ENCODE assay signal across 8 cellular contexts in the genomic region with DNA sequence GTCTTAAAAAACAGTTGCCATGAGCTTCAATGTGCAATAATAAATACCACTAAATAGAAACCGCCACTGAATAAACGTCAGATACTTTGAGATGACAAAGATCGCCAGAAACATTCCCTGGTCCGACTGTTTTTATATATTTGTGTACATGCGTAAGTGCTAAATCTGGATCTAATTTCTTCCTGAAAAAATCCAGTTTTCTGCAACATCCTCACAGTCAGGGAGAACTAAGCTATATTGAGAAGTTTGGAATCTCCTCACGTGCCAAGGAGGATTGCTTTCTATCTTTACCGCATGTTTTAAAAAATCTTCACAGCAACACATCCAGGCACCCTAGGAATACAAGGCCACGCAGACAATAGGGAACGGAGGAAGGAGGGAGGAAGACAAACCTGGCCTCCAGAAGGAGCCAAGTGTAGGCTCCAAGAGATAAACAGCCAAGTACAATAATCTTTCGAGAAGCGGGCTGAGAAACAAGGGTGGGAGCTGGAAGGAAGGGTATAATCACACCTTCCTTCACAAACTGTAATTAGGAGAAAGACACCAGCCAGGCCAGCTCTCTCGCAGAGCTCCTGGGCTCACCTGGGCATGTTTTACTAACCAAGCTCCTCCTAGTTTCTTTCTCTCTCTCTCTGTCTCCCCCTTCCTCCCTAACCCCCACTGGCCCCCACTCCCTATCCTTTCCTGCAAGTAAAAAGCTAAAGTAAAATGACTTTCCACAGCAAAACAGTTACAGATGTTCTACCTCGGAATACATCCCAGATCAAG. TPM values are rescaled to one million over a fixed set of nuclear protein-coding genes. Genes with fewer than 3 reads are reported as not detected.
DNase-seq lines count a peak whose midpoint lies in the region; ATAC-seq, FAIRE-seq and TF ChIP-seq lines count a peak whose summit lies in the region.

No MANE protein-coding gene starts in this region.

- H2AFZ ChIP-seq in H1 (ENCODE audit: low read length) (no peak overlapping the region), neural progenitor cell (replicated peaks) (no peak overlapping the region)

- H3K27me3 ChIP-seq in H1 (replicated peaks in 1 of 4; ENCODE audit: control insufficient read depth in 3 of 4, extremely low read depth in 1 of 4, insufficient read depth in 3 of 4, low read length in 3 of 4) = no peaks in the 10 kb centered on the region
- no peaks in the 10 kb centered on the region for H3K27me3 ChIP-seq in neural progenitor cell

- H3K27me3 Mint-ChIP-seq in neural progenitor cell (ENCODE audit: insufficient read depth, low read depth) = peaks cover 2% of the 10 kb centered on the region

- ATAC-seq in HG03025 (IDR thresholded peaks at IDR 0.05; ENCODE audit: low FRiP score, unreplicated experiment) (no peak), HG03175 (IDR thresholded peaks at IDR 0.05; ENCODE audit: unreplicated experiment) (no peak)

- no peaks in the 10 kb centered on the region for H3K9me3 Mint-ChIP-seq in neural progenitor cell

- H4K8ac ChIP-seq in H1 (ENCODE audit: extremely low read depth, insufficient read depth, low read length) = no peak overlapping the region

- H3K9ac ChIP-seq in H1 (replicated peaks in 1 of 4; ENCODE audit: extremely low read depth in 1 of 4, low read depth in 3 of 4, low read length in 3 of 4) (no peak overlapping the region), neural progenitor cell (no peak overlapping the region)

- no peak overlapping the region for H4K91ac ChIP-seq in H1 (replicated peaks; ENCODE audit: insufficient read length, low read length)

- peaks cover 21% of the 10 kb centered on the region for H3K36me3 Mint-ChIP-seq in neural progenitor cell

- peaks cover 0 to 7% of the 10 kb centered on the region in 2 experiments for H4K20me1 ChIP-seq in H1 (replicated peaks in 1 of 2; ENCODE audit: control insufficient read depth in 1 of 2, insufficient read depth in 2 of 2, low read length in 2 of 2)
- peaks cover 84% of the 10 kb centered on the region for H4K20me1 ChIP-seq in neural progenitor cell (ENCODE audit: low read depth)

- WGBS in H1 (ENCODE audit: extremely low coverage in 1 of 2, insufficient coverage in 1 of 2, insufficient read length in 1 of 2, insufficient replicate concordance in 2 of 2, low coverage in 1 of 2, low lambda C conversion rate in 2 of 2, missing lambda C conversion rate in 1 of 2), 2 experiments = 74% methylated on average over 13 of the region's 13 CpGs; no CpG with 5 or more reads in 1 of the 2 experiments

- TF ChIP-seq RAD21 in H1 (IDR thresholded peaks at IDR 0.05 in 1 of 2, conservative IDR thresholded peaks at IDR 0.05 in 1 of 2; ENCODE audit: low read depth in 2 of 2, low read length in 2 of 2) = no peak

- peak overlapping the region; percentile 12 to 16; a peak in 2 of 4 replicates for H3K4me2 ChIP-seq in H1 (ENCODE audit: insufficient read depth in 1 of 2, low read depth in 2 of 2, low read length in 2 of 2)
- peak overlapping the region; percentile 52 for H3K4me2 ChIP-seq in neural progenitor cell

- no peak for TF ChIP-seq EP300 in H1 (IDR thresholded peaks at IDR 0.05; ENCODE audit: borderline replicate concordance in 1 of 2, low read depth in 2 of 2, low read length in 2 of 2)

- peaks cover 27 to 98% of the 10 kb centered on the region in 2 experiments for H3K79me2 ChIP-seq in H1 (ENCODE audit: control insufficient read depth in 1 of 2, insufficient read depth in 2 of 2, low read length in 2 of 2)
- peaks cover 100% of the 10 kb centered on the region for H3K79me2 ChIP-seq in neural progenitor cell (ENCODE audit: low read depth)

- TF ChIP-seq CTCF in H1 (IDR thresholded peaks at IDR 0.05; ENCODE audit: control extremely low read depth in 1 of 3, insufficient read depth in 1 of 3, low read depth in 1 of 3, low read length in 3 of 3) (no peak), neural progenitor cell (IDR thresholded peaks at IDR 0.05) (no peak)

- H2BK12ac ChIP-seq in H1 (ENCODE audit: low read depth, low read length) = no peak overlapping the region

- no peak overlapping the region for H2BK20ac ChIP-seq in H1 (ENCODE audit: low read length)

- peaks cover 77% of the 10 kb centered on the region for H3K4me1 Mint-ChIP-seq in neural progenitor cell

- peaks cover 1 to 16% (median 12%) of the 10 kb centered on the region in 4 experiments for H3K4me1 ChIP-seq in H1 (replicated peaks in 1 of 4; ENCODE audit: control insufficient read depth in 3 of 4, insufficient read depth in 4 of 4, low read length in 3 of 4)
- H3K4me1 ChIP-seq in neural progenitor cell = peaks cover 56% of the 10 kb centered on the region

- no peak for TF ChIP-seq POLR2A in H1 (IDR thresholded peaks at IDR 0.05; ENCODE audit: control extremely low read depth in 1 of 2, low read depth in 2 of 2, low read length in 2 of 2)

- H3K4me3 ChIP-seq in H1 (ENCODE audit: extremely low read depth in 1 of 4, insufficient read depth in 2 of 4, low read depth in 3 of 4, low read length in 4 of 4) = 0 out of 8 replicates have a peak overlapping the region, but pooled peaks of 1 of the 4 experiments have one; percentile 3
- peak overlapping the region; percentile 12 for H3K4me3 ChIP-seq in neural progenitor cell

- no peak overlapping the region; the same call in 1 of the 2 replicates for H3K27ac ChIP-seq in H1 (ENCODE audit: low read depth, low read length)
- peak overlapping the region; percentile 69 for H3K27ac ChIP-seq in neural progenitor cell

- H3K36me3 ChIP-seq in H1 (ENCODE audit: control insufficient read depth in 2 of 4, insufficient read depth in 4 of 4, low read length in 3 of 4) = no peaks in the 10 kb centered on the region
- no peaks in the 10 kb centered on the region for H3K36me3 ChIP-seq in neural progenitor cell

- DNase-seq in AG20443 (ENCODE audit: low spot score) = peak; percentile 55
- DNase-seq in NCI-H748 treated with DMSO at 0.1 percent for 48 hours (lab: John Stamatoyannopoulos, UW) = peak; percentile 4
- DNase-seq in H1 (ENCODE audit: low read depth in 1 of 2, low spot score in 2 of 2) = no peak
- DNase-seq in neural progenitor cell (ENCODE audit: low spot score) = no peak
- DNase-seq in NCI-H1436 (lab: John Stamatoyannopoulos, UW) = no peak
- DNase-seq in GM19238 (ENCODE audit: insufficient read length, low spot score) = no peak

- H2BK120ac ChIP-seq in H1 (replicated peaks; ENCODE audit: low read depth, low read length) = no peak overlapping the region

- CTCF ChIA-PET in H1 (lab: Charles Lee; ENCODE audit: partially characterized antibody) = interaction anchor here (1.2 to 2.8 kb wide), 4 partner anchors 13 to 259 kb away, joined by 6 to 10 read pairs (median 6); no protein-coding TSS in a partner anchor

- peak overlapping the region; percentile 97 for H3K4me3 Mint-ChIP-seq in neural progenitor cell

- H3K27ac Mint-ChIP-seq in neural progenitor cell = peak overlapping the region; percentile 92

- peaks cover 11% of the 10 kb centered on the region for H3K79me1 ChIP-seq in H1 (ENCODE audit: low read depth, low read length)

- H2BK5ac ChIP-seq in H1 (ENCODE audit: low read depth, low read length) = 0 out of 2 replicates have a peak overlapping the region, but pooled peaks have one; percentile 40

- no peak overlapping the region for H3K4ac ChIP-seq in H1 (replicated peaks; ENCODE audit: insufficient read length, low read depth, low read length)

- H3K56ac ChIP-seq in H1 (replicated peaks; ENCODE audit: insufficient read length, low read depth, low read length) = no peak overlapping the region

- H3F3A ChIP-seq in neural progenitor cell (ENCODE audit: low read depth) = peaks cover 31% of the 10 kb centered on the region

- H3K23ac ChIP-seq in H1 (ENCODE audit: insufficient read length) = no peak overlapping the region

- no peak overlapping the region for H2AK5ac ChIP-seq in H1 (ENCODE audit: low read depth, low read length)

- peak overlapping the region; percentile 39; the same call in 1 of the 2 replicates for H3K18ac ChIP-seq in H1 (ENCODE audit: extremely low read depth, low read length)

- H3K9me3 ChIP-seq in H1 (ENCODE audit: insufficient read depth in 2 of 2, low read depth in 1 of 2, low read length in 1 of 2) = no peaks in the 10 kb centered on the region
- no peaks in the 10 kb centered on the region for H3K9me3 ChIP-seq in neural progenitor cell (ENCODE audit: low read depth)

- no peak for FAIRE-seq in H1 (lab: Jason Lieb, UNC)

- no peak overlapping the region for H2BK15ac ChIP-seq in H1 (ENCODE audit: low read length)

- no peaks in the 10 kb centered on the region; the same call in 1 of the 2 replicates for H3K23me2 ChIP-seq in H1 (ENCODE audit: low read depth, low read length)

- no peak overlapping the region for H3K14ac ChIP-seq in H1 (ENCODE audit: insufficient read length)

- POLR2A ChIA-PET in H1 (lab: Charles Lee; ENCODE audit: partially characterized antibody) = interaction anchor here (0.7 kb wide), 1 partner anchor 22 kb away, joined by 3 read pairs; no protein-coding TSS in a partner anchor

- no peak overlapping the region for H4K5ac ChIP-seq in H1 (ENCODE audit: insufficient read length, low read depth, low read length)

TF ChIP-seq in H1, 55 proteins besides CTCF, POLR2A, EP300 and RAD21 (continues in another document):
- no peak for TF ChIP-seq BRCA1 (IDR thresholded peaks at IDR 0.05; ENCODE audit: low read depth, low read length)
- no peak for TF ChIP-seq PHF8 (conservative IDR thresholded peaks at IDR 0.05; ENCODE audit: low read depth, low read length)

RNA-seq across cellular contexts. Expression of a gene that starts 5.6 kb away (rescaled TPM):
- total RNA-seq in H1 (2021; fragmentation: NEBNext Ultra II Directional; extraction: Animal tissue kit (Norgen Biotek cat#: 25700)) = 41.9 and 45.1 TPM in 2 replicates
- 50.0 and 61.4 TPM in 2 replicates for polyA plus RNA-seq in H1 (2011; rRNA removed)
- 36.8 TPM for polyA plus RNA-seq in H1 (2011; cell fraction: cytosol; rRNA removed)
- polyA plus RNA-seq in H1 (2011; cell fraction: nucleus; rRNA removed) = 47.2 TPM
- polyA plus RNA-seq in H1 (2012, experiment 1 of 2) = 25.0 to 30.9 TPM (median 26.7 TPM) in 4 replicates
- 28.4 TPM for polyA plus RNA-seq in H1 (2012, experiment 2 of 2)
- 33.7 TPM for polyA plus RNA-seq in H1 (2013, experiment 1 of 2)
- polyA plus RNA-seq in H1 (2013, experiment 2 of 2) = 33.3 TPM
- polyA minus RNA-seq in H1 (2011; rRNA and poly(A)+ RNA removed) = 23.2 and 35.7 TPM in 2 replicates
- 23.8 TPM for polyA minus RNA-seq in H1 (2011; cell fraction: cytosol; rRNA and poly(A)+ RNA removed)
- polyA minus RNA-seq in H1 (2011; cell fraction: nucleus; rRNA and poly(A)+ RNA removed) = 46.4 TPM
- 82.6 and 111 TPM in 2 replicates for total RNA-seq in neural progenitor cell (ENCODE audit: low replicate concordance)

Comparison
In these comparisons a context has a peak if more than half of its experiments do, and no peak if none do; other contexts are left out.
1. DNase-seq: peak in AG20443 (single experiment) and NCI-H748 treated with DMSO at 0.1 percent for 48 hours (single experiment); none in H1 (0 of 2), neural progenitor cell (single experiment), NCI-H1436 (single experiment) and GM19238 (single experiment).